ENCODE assay signal across 21 cellular contexts in the genomic region with DNA sequence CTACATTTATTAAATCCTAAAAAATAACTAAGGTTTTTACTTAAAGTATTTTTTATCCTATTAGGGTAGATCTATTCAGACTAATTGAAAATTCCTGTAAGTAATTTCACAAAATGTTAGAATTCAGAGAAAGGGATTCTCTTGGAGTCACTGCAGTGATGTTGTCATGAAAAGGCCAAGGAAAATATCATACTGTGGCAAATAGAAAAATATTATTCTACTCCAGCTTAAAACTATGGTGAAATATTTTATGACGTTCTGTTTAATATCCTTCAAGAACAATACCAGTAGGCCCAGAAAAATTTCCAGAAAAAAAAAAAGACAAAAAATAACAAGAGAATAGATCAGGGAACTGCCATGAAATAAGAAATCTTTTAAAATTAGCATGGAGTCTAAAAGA.
DNase-seq lines count a peak whose midpoint lies in the region; ATAC-seq and TF ChIP-seq lines count a peak whose summit lies in the region.
"Had no signal": no experiment of that assay in that cellular context is flagged by ENCODE, and none has a peak within 500 bp of the region (broad histone marks: within the 10 kb centered on the region; RNA-seq: fewer than 3 reads in every experiment).

No MANE protein-coding gene starts in this region.

- no peaks in the 10 kb centered on the region for H3K27me3 Mint-ChIP-seq in glutamatergic neuron (ENCODE audit: unreplicated experiment)

- ATAC-seq in left ventricle myocardium superior, result peak; percentile 8
- no peak for ATAC-seq in left cardiac atrium
- ATAC-seq in gastrocnemius medialis, result no peak
- peak; percentile 53 for ATAC-seq in aorta (ENCODE audit: low FRiP score)
- ATAC-seq: GM12878, GM23338 had no signal

- TF ChIP-seq POLR2A in gastrocnemius medialis (IDR thresholded peaks at IDR 0.05), result no peak
- no peak for TF ChIP-seq POLR2A in vagina (IDR thresholded peaks at IDR 0.05)

- H3K27ac Mint-ChIP-seq in glutamatergic neuron (ENCODE audit: unreplicated experiment), result no peak overlapping the region
- H3K27ac Mint-ChIP-seq: CD4-positive, CD25-positive, alpha-beta regulatory T cell; CD8-positive, alpha-beta memory T cell; GM23338 had no signal

- no peaks in the 10 kb centered on the region for H3K9me3 Mint-ChIP-seq in glutamatergic neuron (ENCODE audit: unreplicated experiment)
- H3K9me3 Mint-ChIP-seq: CD8-positive, alpha-beta memory T cell; GM23338 had no signal

- in situ Hi-C loops in gastrocnemius medialis (cut with MboI; ENCODE audit: low sequenced_read_pairs in 4 of 4), result no loop called here

- intact Hi-C loops in left ventricle myocardium superior (cut with micrococcal nuclease) (no loop called here), left cardiac atrium (cut with DNase I) (no loop called here), gastrocnemius medialis (cut with DNase I; ENCODE audit: low total_unique reads) (loop anchor here (5.0 kb wide), 2 partner anchors 53 to 1768 kb away; partner anchors contain the start of gene SLC17A5), aorta (cut with DNase I) (loop anchor here in 1 of 2 donors (5.0 kb wide), 1 partner anchor 72 kb away; the partner anchor contains the start of gene FILIP1), vagina (cut with DNase I) (no loop called here)

- WGBS in aorta, 2 donors, result 4 to 6% methylated on average over 1 of the region's 1 CpG

- no peaks in the 10 kb centered on the region for H3K36me3 ChIP-seq in gastrocnemius medialis
- H3K36me3 ChIP-seq in aorta (ENCODE audit: control insufficient read depth in 1 of 2, insufficient read depth in 2 of 2, low read length in 1 of 2), result no peaks in the 10 kb centered on the region
- no peaks in the 10 kb centered on the region for H3K36me3 ChIP-seq in vagina
- H3K36me3 ChIP-seq: BE2C had no signal

- peaks cover 88 to 96% of the 10 kb centered on the region in 2 donors for H3K4me1 ChIP-seq in gastrocnemius medialis
- peaks cover 7 to 11% of the 10 kb centered on the region in 2 donors for H3K4me1 ChIP-seq in aorta (ENCODE audit: control insufficient read depth in 1 of 2, insufficient read depth in 2 of 2, low read length in 2 of 2)
- H3K4me1 ChIP-seq in vagina, result no peaks in the 10 kb centered on the region
- H3K4me1 ChIP-seq: BE2C had no signal

- H3K36me3 Mint-ChIP-seq in glutamatergic neuron (ENCODE audit: unreplicated experiment), result no peaks in the 10 kb centered on the region
- H3K36me3 Mint-ChIP-seq: CD4-positive, CD25-positive, alpha-beta regulatory T cell; CD8-positive, alpha-beta memory T cell had no signal

- H3K27ac ChIP-seq in coronary artery (peak overlapping the region; percentile 3 to 55), gastrocnemius medialis (peak overlapping the region; percentile 67 to 76 (median 72)), aorta (ENCODE audit: low read depth in 1 of 2, low read length in 2 of 2) (no peak overlapping the region), vagina (no peak overlapping the region)
- H3K27ac ChIP-seq: HL-60 had no signal

- DNase-seq in left ventricle myocardium superior (no peak), left cardiac atrium (no peak), coronary artery (ENCODE audit: low spot score) (no peak), gastrocnemius medialis (no peak), aorta (no peak), vagina (ENCODE audit: extremely low spot score in 2 of 2) (no peak), NCI-H82 (lab: John Stamatoyannopoulos, UW) (no peak), glutamatergic neuron (no peak)
- DNase-seq: BE2C; C1 segment of cervical spinal cord; CD4-positive, CD25-positive, alpha-beta regulatory T cell; CD8-positive, alpha-beta memory T cell; COR-L47; DMS 273 treated with DMSO at 0.1 percent for 48 hours; DMS53; DND-41; EL; HCEC 1CT had no signal

- no peak for TF ChIP-seq CTCF in coronary artery (IDR thresholded peaks at IDR 0.05)
- no peak for TF ChIP-seq CTCF in gastrocnemius medialis (IDR thresholded peaks at IDR 0.05 in 4 of 5, conservative IDR thresholded peaks at IDR 0.05 in 1 of 5)
- no peak for TF ChIP-seq CTCF in vagina (IDR thresholded peaks at IDR 0.05)
- no peak for TF ChIP-seq CTCF in glutamatergic neuron (IDR thresholded peaks at IDR 0.05; ENCODE audit: partially characterized antibody, unreplicated experiment)

- H3K4me1 Mint-ChIP-seq in glutamatergic neuron (ENCODE audit: low read depth, unreplicated experiment), result no peaks in the 10 kb centered on the region

- H3K4me3 ChIP-seq in coronary artery, result no peak overlapping the region
- H3K4me3 ChIP-seq in gastrocnemius medialis, result no peak overlapping the region
- H3K4me3 ChIP-seq in aorta (ENCODE audit: low read length in 2 of 2), result no peak overlapping the region
- no peak overlapping the region for H3K4me3 ChIP-seq in vagina
- H3K4me3 ChIP-seq: GM12878, GM23338 had no signal

- H3K9me3 ChIP-seq in gastrocnemius medialis (no peaks in the 10 kb centered on the region), aorta (ENCODE audit: control insufficient read depth, low read length) (no peaks in the 10 kb centered on the region), vagina (no peaks in the 10 kb centered on the region)
- H3K9me3 ChIP-seq: BE2C had no signal

- H3K27me3 ChIP-seq in gastrocnemius medialis (no peaks in the 10 kb centered on the region), aorta (ENCODE audit: control insufficient read depth in 1 of 2, insufficient read depth in 2 of 2, low read length in 1 of 2) (no peaks in the 10 kb centered on the region), vagina (no peaks in the 10 kb centered on the region)
- H3K27me3 ChIP-seq: BE2C had no signal

- H3K4me3 Mint-ChIP-seq in glutamatergic neuron (ENCODE audit: unreplicated experiment), result no peak overlapping the region
- H3K4me3 Mint-ChIP-seq: CD4-positive, CD25-positive, alpha-beta regulatory T cell; CD8-positive, alpha-beta memory T cell; GM23338 had no signal

Comparison
In these comparisons a context has a peak if more than half of its experiments do, and no peak if none do; other contexts are left out.
1. ATAC-seq: peak in left ventricle myocardium superior (single experiment) and aorta (single experiment); none in left cardiac atrium (0 of 2) and gastrocnemius medialis (0 of 2).
2. H3K27ac ChIP-seq: peak in coronary artery (2 of 2) and gastrocnemius medialis (4 of 4); none in aorta (0 of 2) and vagina (single experiment).